ENCODE assay signal across 16 cellular contexts in the genomic region with DNA sequence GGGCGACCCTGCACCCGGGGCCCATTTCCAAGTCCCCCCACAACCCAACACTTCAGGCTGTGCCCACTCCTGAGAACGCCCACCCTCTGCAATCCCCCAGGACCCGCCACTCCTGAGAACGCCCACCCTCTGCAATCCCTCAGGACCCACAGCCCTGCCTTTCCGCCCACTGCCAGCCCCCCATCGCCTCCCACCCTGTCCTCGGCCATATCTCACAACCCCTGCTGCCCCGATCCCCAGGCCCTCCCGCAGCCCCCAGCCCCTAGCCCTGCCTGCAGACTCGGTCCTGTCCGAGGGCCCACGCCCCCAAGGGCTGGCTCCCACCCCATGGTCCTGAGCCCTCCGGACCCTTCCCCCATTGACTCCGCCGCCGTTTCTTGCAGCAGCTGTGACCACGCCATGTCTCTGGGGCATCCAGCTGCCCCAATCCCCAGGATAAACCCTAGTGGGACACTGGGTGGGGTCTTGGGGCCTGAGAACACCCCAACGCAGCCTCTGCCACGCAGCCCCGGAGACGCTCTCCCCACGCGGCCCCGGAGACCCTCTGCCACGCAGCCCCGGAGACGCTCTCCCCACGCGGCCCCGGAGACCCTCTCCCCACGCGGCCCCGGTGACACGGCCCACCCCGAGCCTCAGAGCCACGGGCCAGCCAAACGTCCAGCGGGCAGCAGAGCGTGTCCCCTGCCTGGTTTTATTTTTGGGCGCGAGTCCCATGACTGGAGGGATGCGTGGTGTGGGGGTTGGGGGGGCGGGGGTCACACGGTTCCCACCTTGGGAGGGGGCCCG. TPM values are rescaled to one million over a fixed set of nuclear protein-coding genes. Genes with fewer than 3 reads are reported as not detected.
DNase-seq lines count a peak whose midpoint lies in the region; ATAC-seq and TF ChIP-seq lines count a peak whose summit lies in the region.
"Had no signal": no experiment of that assay in that cellular context is flagged by ENCODE, and none has a peak within 500 bp of the region (broad histone marks: within the 10 kb centered on the region; RNA-seq: fewer than 3 reads in every experiment).

No MANE protein-coding gene starts in this region.

- H3K36me3 ChIP-seq in IMR-90 (ENCODE audit: control insufficient read depth, insufficient read depth, low read length) (peaks cover 24% of the 10 kb centered on the region), osteoblast (ENCODE audit: insufficient read depth, low read length) (peaks cover 13% of the 10 kb centered on the region), subcutaneous abdominal adipose tissue (ENCODE audit: control insufficient read depth in 5 of 5, insufficient read depth in 5 of 5, low read length in 5 of 5) (peaks cover 0 to 26% (median 6%) of the 10 kb centered on the region in 5 donors), gastrocnemius medialis (no peaks in the 10 kb centered on the region), OCI-LY7 (ENCODE audit: insufficient read depth, low read length) (peaks cover 8% of the 10 kb centered on the region; the same call in 1 of the 2 replicates)

- WGBS in IMR-90 (ENCODE audit: extremely low coverage in 2 of 2, insufficient read length in 1 of 2), 2 experiments, result 94% methylated on average over 17 of the region's 46 CpGs; no CpG with 5 or more reads in 1 of the 2 experiments

- H4K91ac ChIP-seq in IMR-90 (ENCODE audit: insufficient read depth, low read depth, low read length), result no peak overlapping the region

- H3K4me1 Mint-ChIP-seq in dendritic cell treated with granulocyte-macrophage colony-stimulating factor and Interleukin-4, amounts not matched to agents 40 ng/mL and 50 ng/mL, for 4 days (ENCODE audit: low read depth), result peaks cover 62% of the 10 kb centered on the region

- no peaks in the 10 kb centered on the region for H3K27me3 ChIP-seq in IMR-90 (ENCODE audit: control insufficient read depth, insufficient read depth, low read length)
- H3K27me3 ChIP-seq in osteoblast (ENCODE audit: insufficient read depth, low read length), result no peaks in the 10 kb centered on the region
- no peaks in the 10 kb centered on the region for H3K27me3 ChIP-seq in subcutaneous abdominal adipose tissue (ENCODE audit: control insufficient read depth in 5 of 5, insufficient read depth in 4 of 5, low read length in 5 of 5)
- H3K27me3 ChIP-seq in gastrocnemius medialis, result no peaks in the 10 kb centered on the region

- peak overlapping the region; percentile 86 for H3K27ac Mint-ChIP-seq in dendritic cell treated with granulocyte-macrophage colony-stimulating factor and Interleukin-4, amounts not matched to agents 40 ng/mL and 50 ng/mL, for 4 days

- no peak for DNase-seq in IMR-90
- DNase-seq in osteoblast (ENCODE audit: insufficient read length, low spot score, missing footprints), result no peak
- DNase-seq in gastrocnemius medialis, result no peak
- DNase-seq in OCI-LY7 (ENCODE audit: low spot score), result no peak
- DNase-seq: EL, GOT3, NCI-H1436 treated with DMSO at 0.1 percent for 48 hours, NCI-H2081 treated with DMSO at 0.1 percent for 48 hours, NCI-H2227 treated with DMSO at 0.1 percent for 48 hours, NCI-H526 treated with DMSO at 0.1 percent for 48 hours, PC-3, SK-N-SH had no signal

- H3K9ac ChIP-seq in IMR-90 (ENCODE audit: low read depth, low read length), result no peak overlapping the region
- no peak overlapping the region for H3K9ac ChIP-seq in subcutaneous abdominal adipose tissue (ENCODE audit: low read length in 5 of 5)
- H3K9ac ChIP-seq: SK-N-SH had no signal

- peaks cover 79% of the 10 kb centered on the region for H3K36me3 Mint-ChIP-seq in dendritic cell treated with granulocyte-macrophage colony-stimulating factor and Interleukin-4, amounts not matched to agents 40 ng/mL and 50 ng/mL, for 4 days (ENCODE audit: low read depth)

- ATAC-seq in IMR-90 (ENCODE audit: low read depth) (no peak), gastrocnemius medialis (no peak), GM18868 (IDR thresholded peaks at IDR 0.05; ENCODE audit: unreplicated experiment) (no peak)
- ATAC-seq: PC-3 had no signal

- TF ChIP-seq CTCF in IMR-90 (conservative IDR thresholded peaks at IDR 0.05; ENCODE audit: low read depth, low read length) (no peak), osteoblast (IDR thresholded peaks at IDR 0.05; ENCODE audit: extremely low read depth, low read depth, low read length) (no peak), gastrocnemius medialis (IDR thresholded peaks at IDR 0.05 in 4 of 5, conservative IDR thresholded peaks at IDR 0.05 in 1 of 5) (no peak), OCI-LY7 (conservative IDR thresholded peaks at IDR 0.05; ENCODE audit: low read length) (no peak)

- no peak overlapping the region for H3K4me3 Mint-ChIP-seq in dendritic cell treated with granulocyte-macrophage colony-stimulating factor and Interleukin-4, amounts not matched to agents 40 ng/mL and 50 ng/mL, for 4 days

- no peak for TF ChIP-seq RAD21 in IMR-90 (IDR thresholded peaks at IDR 0.05; ENCODE audit: low read length)

- CTCF ChIA-PET in IMR-90 (lab: Yijun Ruan, JAX) (no interaction called here), OCI-LY7 (lab: Charles Lee; ENCODE audit: unreplicated experiment) (no interaction called here)

- H3K4me3 ChIP-seq in IMR-90 (ENCODE audit: insufficient read depth, low read depth, low read length) (no peak overlapping the region), osteoblast (ENCODE audit: insufficient read depth, low read length) (no peak overlapping the region), subcutaneous abdominal adipose tissue (ENCODE audit: low read depth in 1 of 5, low read length in 5 of 5) (no peak overlapping the region), gastrocnemius medialis (no peak overlapping the region), OCI-LY7 (ENCODE audit: low read depth, low read length, poor library complexity, severe bottlenecking) (no peak overlapping the region)

- H3K9me3 Mint-ChIP-seq in dendritic cell treated with granulocyte-macrophage colony-stimulating factor and Interleukin-4, amounts not matched to agents 40 ng/mL and 50 ng/mL, for 4 days, result no peaks in the 10 kb centered on the region

- H3K18ac ChIP-seq in IMR-90 (ENCODE audit: low read depth, low read length), result no peak overlapping the region

- no peak overlapping the region for H3K14ac ChIP-seq in IMR-90 (replicated peaks; ENCODE audit: low read depth, low read length)

- no peak overlapping the region for H4K8ac ChIP-seq in IMR-90 (ENCODE audit: low read depth in 2 of 2, low read length in 2 of 2)

- no peak overlapping the region for H2BK20ac ChIP-seq in IMR-90 (ENCODE audit: low read depth, low read length)

- H4K5ac ChIP-seq in IMR-90 (ENCODE audit: low read depth, low read length), result no peak overlapping the region

- intact Hi-C loops in IMR-90 (cut with micrococcal nuclease), result no loop called here
- intact Hi-C loops in dendritic cell treated with granulocyte-macrophage colony-stimulating factor and Interleukin-4, amounts not matched to agents 40 ng/mL and 50 ng/mL, for 4 days (cut with micrococcal nuclease), result no loop called here
- intact Hi-C loops in gastrocnemius medialis (cut with DNase I; ENCODE audit: low total_unique reads), result loop anchor here (5.0 kb wide), 1 partner anchor 55 kb away; the partner anchor contains the start of gene GPX4
- intact Hi-C loops in OCI-LY7 (cut with micrococcal nuclease; ENCODE audit: unreplicated experiment), result no loop called here

- H4K20me1 ChIP-seq in IMR-90 (ENCODE audit: insufficient read depth, low read length) (peaks cover 50% of the 10 kb centered on the region), osteoblast (ENCODE audit: insufficient read depth, low read length) (peaks cover 3% of the 10 kb centered on the region), OCI-LY7 (ENCODE audit: insufficient read depth, low read length) (no peaks in the 10 kb centered on the region)

- no peak overlapping the region for H3K23ac ChIP-seq in IMR-90 (ENCODE audit: low read depth, low read length)

- H3K4ac ChIP-seq in IMR-90 (ENCODE audit: low read depth, low read length), result no peak overlapping the region

- BruUV-seq in IMR-90 (replicated peaks; lab: Mats Ljungman, UMichigan) (no TSS peak), OCI-LY7 (replicated peaks; lab: Mats Ljungman, UMichigan) (no TSS peak)

- H3K9me1 ChIP-seq in IMR-90 (ENCODE audit: insufficient read depth, low read length), result no peaks in the 10 kb centered on the region; the same call in 1 of the 2 replicates

- H3K79me1 ChIP-seq in IMR-90 (ENCODE audit: low read depth in 1 of 2, low read length in 2 of 2), result peaks cover 0 to 61% of the 10 kb centered on the region in 2 experiments; a peak in 3 of 4 replicates

- no peak overlapping the region for H3K27ac ChIP-seq in IMR-90 (ENCODE audit: insufficient read depth, low read length)
- H3K27ac ChIP-seq in osteoblast (ENCODE audit: low read depth, low read length), result peak overlapping the region; percentile 99
- H3K27ac ChIP-seq in subcutaneous abdominal adipose tissue (ENCODE audit: low read depth, low read length), result peak overlapping the region; percentile 90
- peak overlapping the region in 1 of 4 donors; percentile 90 for H3K27ac ChIP-seq in gastrocnemius medialis
- H3K27ac ChIP-seq in OCI-LY7 (ENCODE audit: low read depth, low read length, poor library complexity, severe bottlenecking), result no peak overlapping the region
- H3K27ac ChIP-seq: C4-2B had no signal

- in situ Hi-C loops in IMR-90 (cut with MboI; ENCODE audit: low sequenced_read_pairs), result no loop called here
- in situ Hi-C loops in gastrocnemius medialis (cut with MboI; ENCODE audit: low sequenced_read_pairs in 4 of 4), result no loop called here

- H2AK9ac ChIP-seq in IMR-90 (replicated peaks; ENCODE audit: low read depth, low read length, poor library complexity), result peak overlapping the region; percentile 70

- H2AFZ ChIP-seq in IMR-90 (replicated peaks; ENCODE audit: low read length, poor library complexity), result no peak overlapping the region
- no peak overlapping the region for H2AFZ ChIP-seq in osteoblast (ENCODE audit: low read length)
- H2AFZ ChIP-seq in OCI-LY7 (ENCODE audit: low read length), result no peak overlapping the region

- H3K27me3 Mint-ChIP-seq in dendritic cell treated with granulocyte-macrophage colony-stimulating factor and Interleukin-4, amounts not matched to agents 40 ng/mL and 50 ng/mL, for 4 days, result no peaks in the 10 kb centered on the region

- H3K9me2 ChIP-seq in OCI-LY7 (ENCODE audit: insufficient read depth, low read length), result no peaks in the 10 kb centered on the region
- H3K9me2 ChIP-seq: SK-N-SH had no signal

- peaks cover 22% of the 10 kb centered on the region for H3K4me1 ChIP-seq in IMR-90 (ENCODE audit: control insufficient read depth, insufficient read depth, low read length)
- H3K4me1 ChIP-seq in osteoblast (ENCODE audit: insufficient read depth, low read length), result peaks cover 21% of the 10 kb centered on the region
- peaks cover 6 to 51% (median 40%) of the 10 kb centered on the region in 5 donors for H3K4me1 ChIP-seq in subcutaneous abdominal adipose tissue (ENCODE audit: control insufficient read depth in 5 of 5, insufficient read depth in 5 of 5, low read length in 5 of 5)
- peaks cover 38 to 45% of the 10 kb centered on the region in 2 donors for H3K4me1 ChIP-seq in gastrocnemius medialis
- no peaks in the 10 kb centered on the region for H3K4me1 ChIP-seq in OCI-LY7 (ENCODE audit: insufficient read depth, low read length, poor library complexity, severe bottlenecking)

- H2BK120ac ChIP-seq in IMR-90 (ENCODE audit: low read depth, low read length), result no peak overlapping the region

- TF ChIP-seq POLR2A in IMR-90 (IDR thresholded peaks at IDR 0.05; ENCODE audit: low read depth, low read length) (no peak), gastrocnemius medialis (IDR thresholded peaks at IDR 0.05) (no peak)

- no peak overlapping the region for H3K56ac ChIP-seq in IMR-90 (ENCODE audit: extremely low read depth, insufficient read depth, low read length)

- no peaks in the 10 kb centered on the region for H3K9me3 ChIP-seq in IMR-90 (ENCODE audit: control insufficient read depth, insufficient read depth, low read length)
- H3K9me3 ChIP-seq in osteoblast (ENCODE audit: low read depth, low read length), result no peaks in the 10 kb centered on the region
- no peaks in the 10 kb centered on the region for H3K9me3 ChIP-seq in subcutaneous abdominal adipose tissue (ENCODE audit: control insufficient read depth in 5 of 5, low read length in 5 of 5)
- no peaks in the 10 kb centered on the region for H3K9me3 ChIP-seq in gastrocnemius medialis
- no peaks in the 10 kb centered on the region for H3K9me3 ChIP-seq in OCI-LY7 (ENCODE audit: low read length)
- H3K9me3 ChIP-seq: SK-N-SH had no signal

- H2BK5ac ChIP-seq in IMR-90 (ENCODE audit: low read depth, low read length, poor library complexity, severe bottlenecking), result no peak overlapping the region

- no peak overlapping the region for H2BK15ac ChIP-seq in IMR-90 (ENCODE audit: low read depth, low read length)

- POLR2A ChIA-PET in IMR-90 (lab: Charles Lee; ENCODE audit: unreplicated experiment) (no interaction called here), OCI-LY7 (lab: Charles Lee) (no interaction called here)

- H2AK5ac ChIP-seq in IMR-90 (ENCODE audit: low read depth, low read length), result no peak overlapping the region; the same call in 1 of the 2 replicates

- H3K4me2 ChIP-seq in IMR-90 (ENCODE audit: low read depth, low read length) (no peak overlapping the region), osteoblast (ENCODE audit: insufficient read depth, low read length) (no peak overlapping the region), OCI-LY7 (ENCODE audit: low read length) (no peak overlapping the region)
- H3K4me2 ChIP-seq: SK-N-SH had no signal

- peaks cover 86% of the 10 kb centered on the region for H3K79me2 ChIP-seq in osteoblast (ENCODE audit: insufficient read depth, low read length)
- no peaks in the 10 kb centered on the region for H3K79me2 ChIP-seq in OCI-LY7 (ENCODE audit: insufficient read depth, low read depth, low read length)

- dilution Hi-C loops in IMR-90 (cut with HindIII; ENCODE audit: low sequenced_read_pairs, unreplicated experiment), result no loop called here

RNA-seq across cellular contexts. Expression of gene SBNO2, which starts 17.0 kb away (rescaled TPM):
- total RNA-seq in IMR-90 (2012; rRNA removed) (13.4 and 13.6 TPM in 2 replicates), osteoblast (58.0 and 69.1 TPM in 2 replicates), gastrocnemius medialis (10 to 100 TPM; 22.2 to 49.8 (median 30.9) TPM), OCI-LY7 (2022) (43.3 and 48.8 TPM in 2 replicates)
- 40.4 and 40.5 TPM in 2 replicates for polyA plus RNA-seq in IMR-90 (2012; rRNA removed)
- 16.4 and 33.2 TPM in 2 replicates for polyA plus RNA-seq in IMR-90 (2012; cell fraction: cytosol; rRNA removed)
- polyA plus RNA-seq in IMR-90 (2012; cell fraction: nucleus; rRNA removed; ENCODE audit: low replicate concordance), result 123 and 292 TPM in 2 replicates
- total RNA-seq in OCI-LY7 (2014; rRNA removed; shearing (Covaris generic)), result 17.6 and 26.6 TPM in 2 replicates

RNA-seq across cellular contexts. Expression of gene STK11, which starts 48.6 kb away (rescaled TPM):
- 39.3 and 45.0 TPM in 2 replicates for total RNA-seq in IMR-90 (2012; rRNA removed)
- polyA plus RNA-seq in IMR-90 (2012; rRNA removed), result 40.9 and 42.8 TPM in 2 replicates
- polyA plus RNA-seq in IMR-90 (2012; cell fraction: cytosol; rRNA removed), result 35.6 and 50.4 TPM in 2 replicates
- 146 and 257 TPM in 2 replicates for polyA plus RNA-seq in IMR-90 (2012; cell fraction: nucleus; rRNA removed; ENCODE audit: low replicate concordance)
- 75.7 and 100 TPM in 2 replicates for total RNA-seq in osteoblast
- total RNA-seq in gastrocnemius medialis, result 100 to 1,000 TPM in 3 of 4 donors, 10 to 100 TPM in 1; 91.5 to 194 (median 149) TPM
- 68.7 and 78.4 TPM in 2 replicates for total RNA-seq in OCI-LY7 (2014; rRNA removed; shearing (Covaris generic))
- 76.5 and 82.2 TPM in 2 replicates for total RNA-seq in OCI-LY7 (2022)

RNA-seq across cellular contexts. Expression of gene GPX4, which starts 53.2 kb away (rescaled TPM):
- total RNA-seq in IMR-90 (2012; rRNA removed), result 357 and 415 TPM in 2 replicates
- polyA plus RNA-seq in IMR-90 (2012; rRNA removed), result 1,083 and 1,136 TPM in 2 replicates
- polyA plus RNA-seq in IMR-90 (2012; cell fraction: cytosol; rRNA removed), result 2,056 and 2,058 TPM in 2 replicates
- 1,128 and 1,215 TPM in 2 replicates for polyA plus RNA-seq in IMR-90 (2012; cell fraction: nucleus; rRNA removed; ENCODE audit: low replicate concordance)
- 515 TPM in 2 replicates for total RNA-seq in osteoblast
- total RNA-seq in gastrocnemius medialis, result 100 to 1,000 TPM; 616 to 907 (median 819) TPM
- total RNA-seq in OCI-LY7 (2014; rRNA removed; shearing (Covaris generic)), result 184 and 203 TPM in 2 replicates
- total RNA-seq in OCI-LY7 (2022), result 148 and 156 TPM in 2 replicates

Comparison
In these comparisons a context has a peak if more than half of its experiments do, and no peak if none do; other contexts are left out.
1. H3K27ac ChIP-seq: peak in osteoblast (single experiment) and subcutaneous abdominal adipose tissue (single experiment); none in IMR-90 (single experiment) and OCI-LY7 (single experiment).